ENCODE assay signal across 15 cellular contexts in genomic region chr3:85560088-85560790, GRCh38.
DNase-seq lines count a peak whose midpoint lies in the region; ATAC-seq, FAIRE-seq and TF ChIP-seq lines count a peak whose summit lies in the region.
"Had no signal": no experiment of that assay in that cellular context is flagged by ENCODE, and none has a peak within 500 bp of the region (broad histone marks: within the 10 kb centered on the region; RNA-seq: fewer than 3 reads in every experiment).

No MANE protein-coding gene starts in this region.

- POLR2A ChIA-PET in PC-3 (lab: Charles Lee; ENCODE audit: unreplicated experiment) = interaction anchor here (0.6 to 0.7 kb wide), 2 partner anchors 360 to 1303 kb away, joined by 4 to 5 read pairs; no protein-coding TSS in a partner anchor

- DNase-seq in PC-3 (peak; percentile 87), thoracic aorta (ENCODE audit: low spot score) (no peak), endodermal cell (no peak)
- DNase-seq in stimulated activated naive CD4-positive, alpha-beta T cell treated with Interleukin-2 at 50 U/mL for 16 hours (lab: John Stamatoyannopoulos, UW) = no peak
- DNase-seq: activated CD8-positive, alpha-beta memory T cell treated with anti-CD3 and anti-CD28 coated beads for 24 hours; activated gamma-delta T cell; central memory CD4-positive, alpha-beta T cell; NCI-H1417; stimulated activated naive B cell treated with anti-CD40 and anti-IgM and Interleukin-4, amounts not matched to agents 10 μg/mL and 1 μg/mL and 100 μg/mL, for 72 hours had no signal

- CTCF ChIA-PET in PC-3 (lab: Charles Lee) = no interaction called here

- TF ChIP-seq RAD21 in liver (IDR thresholded peaks at IDR 0.05) = no peak

- H4K20me1 ChIP-seq in PC-3 (ENCODE audit: low read length) = no peaks in the 10 kb centered on the region

- H3K27ac ChIP-seq in PC-3 (ENCODE audit: low read length) = peak overlapping the region; percentile 51
- no peak overlapping the region for H3K27ac ChIP-seq in liver (ENCODE audit: low read depth in 1 of 2, low read length in 2 of 2)
- H3K27ac ChIP-seq in thoracic aorta = no peak overlapping the region
- H3K27ac ChIP-seq in endodermal cell (ENCODE audit: low read depth, low read length) = no peak overlapping the region
- H3K27ac ChIP-seq in gastroesophageal sphincter = no peak overlapping the region
- H3K27ac ChIP-seq: C4-2B had no signal

- H3K4me2 ChIP-seq in PC-3 (ENCODE audit: low read length) = peak overlapping the region; percentile 39

- H3K36me3 ChIP-seq in PC-3 (ENCODE audit: low read depth, low read length) (no peaks in the 10 kb centered on the region), liver (ENCODE audit: control insufficient read depth in 4 of 4, insufficient read depth in 3 of 4, low read depth in 1 of 4, low read length in 3 of 4) (no peaks in the 10 kb centered on the region), thoracic aorta (no peaks in the 10 kb centered on the region), endodermal cell (ENCODE audit: control insufficient read depth, insufficient read depth, low read length) (no peaks in the 10 kb centered on the region), gastroesophageal sphincter (no peaks in the 10 kb centered on the region)

- H3K9ac ChIP-seq in PC-3 (ENCODE audit: low read length) = no peak overlapping the region
- H3K9ac ChIP-seq in liver (ENCODE audit: low read depth in 1 of 2, low read length in 2 of 2) = no peak overlapping the region
- H3K9ac ChIP-seq in endodermal cell (ENCODE audit: extremely low read depth, low read length, poor library complexity, severe bottlenecking) = no peak overlapping the region

- H3K4me1 ChIP-seq in PC-3 (ENCODE audit: insufficient read depth, low read length) = peaks cover 23% of the 10 kb centered on the region
- H3K4me1 ChIP-seq in liver (ENCODE audit: control insufficient read depth in 4 of 4, insufficient read depth in 4 of 4, low read length in 3 of 4) = peaks cover 0 to 6% (median 2%) of the 10 kb centered on the region in 4 donors
- peaks cover 8 to 13% of the 10 kb centered on the region in 2 donors for H3K4me1 ChIP-seq in thoracic aorta (ENCODE audit: control insufficient read depth in 1 of 2, low read depth in 2 of 2)
- H3K4me1 ChIP-seq in endodermal cell (ENCODE audit: control insufficient read depth, insufficient read depth, low read length) = no peaks in the 10 kb centered on the region
- no peaks in the 10 kb centered on the region for H3K4me1 ChIP-seq in gastroesophageal sphincter

- peak; percentile 84 for ATAC-seq in PC-3
- ATAC-seq in thoracic aorta (ENCODE audit: insufficient number of reproducible peaks, low FRiP score, low read depth) = peak; percentile 28
- no peak for ATAC-seq in gastroesophageal sphincter
- ATAC-seq: stimulated activated naive B cell treated with anti-CD40 and anti-IgM and Interleukin-4, amounts not matched to agents 10 μg/mL and 1 μg/mL and 100 μg/mL, for 72 hours had no signal

- no TSS peak for BruUV-seq in PC-3 (replicated peaks; lab: Mats Ljungman, UMichigan)

- H3K4me1 Mint-ChIP-seq in endodermal cell = peaks cover 1% of the 10 kb centered on the region
- H3K4me1 Mint-ChIP-seq: IgD-negative memory B cell; stimulated activated naive B cell treated with anti-CD40 and anti-IgM and Interleukin-4, amounts not matched to agents 10 μg/mL and 1 μg/mL and 100 μg/mL, for 72 hours had no signal

- no peak for TF ChIP-seq POLR2A in gastroesophageal sphincter (IDR thresholded peaks at IDR 0.05)

- 41% methylated on average over 7 of the region's 7 CpGs for WGBS in liver
- 78 to 85% methylated on average over 5 to 7 of the region's 7 CpGs for WGBS in endodermal cell (ENCODE audit: insufficient coverage in 1 of 2, insufficient read length in 1 of 2), 2 experiments
- WGBS in gastroesophageal sphincter (ENCODE audit: low coverage in 1 of 2), 2 donors = 40 to 48% methylated on average over 7 of the region's 7 CpGs

- no peak overlapping the region for H3K4me3 Mint-ChIP-seq in endodermal cell
- H3K4me3 Mint-ChIP-seq: IgD-negative memory B cell; stimulated activated naive B cell treated with anti-CD40 and anti-IgM and Interleukin-4, amounts not matched to agents 10 μg/mL and 1 μg/mL and 100 μg/mL, for 72 hours had no signal

- H3K4me3 ChIP-seq in PC-3 (ENCODE audit: low read length) (no peak overlapping the region), liver (ENCODE audit: low read depth in 1 of 3, low read length in 3 of 3) (no peak overlapping the region), thoracic aorta (no peak overlapping the region), endodermal cell (ENCODE audit: low read length) (no peak overlapping the region), gastroesophageal sphincter (no peak overlapping the region)

- H3F3A ChIP-seq in PC-3 (ENCODE audit: low read length, unreplicated experiment) = no peaks in the 10 kb centered on the region

- TF ChIP-seq EP300 in gastroesophageal sphincter (IDR thresholded peaks at IDR 0.05) = no peak

- TF ChIP-seq CTCF in PC-3 (conservative IDR thresholded peaks at IDR 0.05; ENCODE audit: low read depth, low read length) (no peak), liver (IDR thresholded peaks at IDR 0.05; ENCODE audit: low read depth, low read length, missing input control) (no peak), thoracic aorta (IDR thresholded peaks at IDR 0.05) (no peak), endodermal cell (conservative IDR thresholded peaks at IDR 0.05) (no peak), gastroesophageal sphincter (IDR thresholded peaks at IDR 0.05) (no peak)

- peak; percentile 77 for FAIRE-seq in endometrium (lab: Jason Lieb, UNC)
- FAIRE-seq: GM12891 had no signal

- no peak overlapping the region for H3K27ac Mint-ChIP-seq in endodermal cell
- H3K27ac Mint-ChIP-seq: IgD-negative memory B cell; stimulated activated naive B cell treated with anti-CD40 and anti-IgM and Interleukin-4, amounts not matched to agents 10 μg/mL and 1 μg/mL and 100 μg/mL, for 72 hours had no signal

- no peaks in the 10 kb centered on the region for H3K9me3 Mint-ChIP-seq in endodermal cell
- H3K9me3 Mint-ChIP-seq: IgD-negative memory B cell; stimulated activated naive B cell treated with anti-CD40 and anti-IgM and Interleukin-4, amounts not matched to agents 10 μg/mL and 1 μg/mL and 100 μg/mL, for 72 hours had no signal

- H3K9me2 ChIP-seq in PC-3 (replicated peaks; ENCODE audit: low read length) = no peaks in the 10 kb centered on the region

- no peaks in the 10 kb centered on the region for H3K27me3 ChIP-seq in PC-3 (ENCODE audit: low read length)
- H3K27me3 ChIP-seq in liver (ENCODE audit: control insufficient read depth in 4 of 4, insufficient read depth in 4 of 4, low read length in 3 of 4) = no peaks in the 10 kb centered on the region
- H3K27me3 ChIP-seq in thoracic aorta (replicated peaks; ENCODE audit: insufficient read depth) = no peaks in the 10 kb centered on the region
- H3K27me3 ChIP-seq in endodermal cell (ENCODE audit: control insufficient read depth, insufficient read depth, low read length, poor library complexity, severe bottlenecking) = no peaks in the 10 kb centered on the region
- H3K27me3 ChIP-seq in gastroesophageal sphincter = no peaks in the 10 kb centered on the region

- H3K9me3 ChIP-seq in PC-3 (ENCODE audit: low read length) = no peaks in the 10 kb centered on the region
- H3K9me3 ChIP-seq in liver (ENCODE audit: control insufficient read depth in 4 of 4, low read length in 3 of 4) = no peaks in the 10 kb centered on the region
- no peaks in the 10 kb centered on the region for H3K9me3 ChIP-seq in thoracic aorta
- no peaks in the 10 kb centered on the region for H3K9me3 ChIP-seq in endodermal cell (ENCODE audit: control insufficient read depth, low read length)
- H3K9me3 ChIP-seq in gastroesophageal sphincter = no peaks in the 10 kb centered on the region

- intact Hi-C loops in PC-3 (cut with micrococcal nuclease) = loop anchor here (10.0 kb wide), 1 partner anchor 165 kb away; no protein-coding TSS in a partner anchor

- H3K27me3 Mint-ChIP-seq in endodermal cell (ENCODE audit: insufficient read depth) = no peaks in the 10 kb centered on the region
- H3K27me3 Mint-ChIP-seq: IgD-negative memory B cell; stimulated activated naive B cell treated with anti-CD40 and anti-IgM and Interleukin-4, amounts not matched to agents 10 μg/mL and 1 μg/mL and 100 μg/mL, for 72 hours had no signal

- no peaks in the 10 kb centered on the region for H3K36me3 Mint-ChIP-seq in endodermal cell (ENCODE audit: low read depth)
- H3K36me3 Mint-ChIP-seq: IgD-negative memory B cell; stimulated activated naive B cell treated with anti-CD40 and anti-IgM and Interleukin-4, amounts not matched to agents 10 μg/mL and 1 μg/mL and 100 μg/mL, for 72 hours had no signal

- H2AFZ ChIP-seq in PC-3 (ENCODE audit: low read length) = no peak overlapping the region

- H3K79me2 ChIP-seq in PC-3 (ENCODE audit: low read length) = no peaks in the 10 kb centered on the region

TF ChIP-seq in liver, 16 proteins besides CTCF, POLR2A, EP300 and RAD21 (continues in another document):
- peak; percentile 30 for TF ChIP-seq SP1 (IDR thresholded peaks at IDR 0.05)
- peak in 1 of 2 donors; percentile 15 for TF ChIP-seq HNF4A (conservative IDR thresholded peaks at IDR 0.05)
- TF ChIP-seq JUND (IDR thresholded peaks at IDR 0.05) = no peak
- no peak for TF ChIP-seq FOXA1 (IDR thresholded peaks at IDR 0.05)
- no peak for TF ChIP-seq FOXA2 (IDR thresholded peaks at IDR 0.05)
- TF ChIP-seq GABPA (IDR thresholded peaks at IDR 0.05 in 1 of 2, conservative IDR thresholded peaks at IDR 0.05 in 1 of 2) = no peak
- no peak for TF ChIP-seq NR2F2 (IDR thresholded peaks at IDR 0.05)
